ENCODE assay signal across 8 cellular contexts in genomic region chr12:31804707-31805106, GRCh38.
DNase-seq lines count a peak whose midpoint lies in the region; ATAC-seq and TF ChIP-seq lines count a peak whose summit lies in the region.
"Not testable (repeated sequence)": the region's sequence is repeated elsewhere in the genome, so short reads cannot be mapped to it uniquely, and the experiment has no call there.

No MANE protein-coding gene starts in this region.

- H3K27ac Mint-ChIP-seq in CD4-positive, alpha-beta memory T cell = peak overlapping the region; percentile 75 to 94 (median 90)
- peak overlapping the region; percentile 99 for H3K27ac Mint-ChIP-seq in activated naive CD8-positive, alpha-beta T cell treated with anti-CD3 and anti-CD28 coated beads for 36 hours
- H3K27ac Mint-ChIP-seq in immature natural killer cell = peak overlapping the region in 5 of 6 donors; percentile 65 to 92 (median 88)
- peak overlapping the region; percentile 93 for H3K27ac Mint-ChIP-seq in nephron progenitor cell
- H3K27ac Mint-ChIP-seq in stimulated activated naive CD8-positive, alpha-beta T cell treated with anti-CD3 and anti-CD28 coated beads, Interleukin-15, amount 100 ng/mL, for 72 hours = peak overlapping the region; percentile 69 to 74

- not testable (repeated sequence) for H3K79me2 ChIP-seq in Loucy (ENCODE audit: insufficient read depth, low read length)

- peaks cover 34 to 65% (median 51%) of the 10 kb centered on the region in 4 donors for H3K4me1 Mint-ChIP-seq in CD4-positive, alpha-beta memory T cell
- H3K4me1 Mint-ChIP-seq in activated naive CD8-positive, alpha-beta T cell treated with anti-CD3 and anti-CD28 coated beads for 36 hours = peaks cover 43% of the 10 kb centered on the region
- H3K4me1 Mint-ChIP-seq in immature natural killer cell (peaks cover 19 to 45% of the 10 kb centered on the region in 2 donors), nephron progenitor cell (peaks cover 44% of the 10 kb centered on the region)
- peaks cover 71% of the 10 kb centered on the region for H3K4me1 Mint-ChIP-seq in stimulated activated naive CD8-positive, alpha-beta T cell treated with anti-CD3 and anti-CD28 coated beads, Interleukin-15, amount 100 ng/mL, for 72 hours

- CTCF ChIA-PET in CD4-positive, alpha-beta memory T cell (lab: Charles Lee; ENCODE audit: partially characterized antibody) = interaction anchor here (0.9 to 1.9 kb wide), 3 partner anchors 14 to 113 kb away, joined by 3 to 8 read pairs (median 4); no protein-coding TSS in a partner anchor

- not testable (repeated sequence) for H3F3A ChIP-seq in Loucy (ENCODE audit: low read depth)

- H3K9me3 ChIP-seq in CD4-positive, alpha-beta memory T cell (ENCODE audit: control insufficient read depth in 1 of 2, low read length in 2 of 2); Loucy (ENCODE audit: insufficient read depth, low read depth, low read length): not testable (repeated sequence)

- not testable (repeated sequence) for DNase-seq in CD4-positive, alpha-beta memory T cell; nephron progenitor cell
- DNase-seq in activated CD4-positive, alpha-beta T cell treated with anti-CD3 and anti-CD28 coated beads for 48 hours = peak; percentile 8
- DNase-seq in activated T-cell treated with anti-CD3 and anti-CD28 coated beads, Interleukin-2, amount 50 U/mL, for 1 hour = peak; percentile 22
- peak; percentile 30 for DNase-seq in activated naive CD8-positive, alpha-beta T cell treated with anti-CD3 and anti-CD28 coated beads for 36 hours
- peak in 1 of 3 donors; percentile 13 for DNase-seq in immature natural killer cell
- DNase-seq in stimulated activated naive CD8-positive, alpha-beta T cell treated with anti-CD3 and anti-CD28 coated beads, Interleukin-15, amount 100 ng/mL, for 72 hours = peak; percentile 40 to 43

- H3K4me2 ChIP-seq in Loucy (ENCODE audit: low read depth, low read length, poor library complexity, severe bottlenecking) = peak overlapping the region; percentile 90

- H3K9me2 ChIP-seq in Loucy (replicated peaks; ENCODE audit: low read depth, low read length) = not testable (repeated sequence)

- peak overlapping the region in 1 of 2 donors; percentile 24 for H3K4me3 ChIP-seq in CD4-positive, alpha-beta memory T cell (ENCODE audit: low read length in 2 of 2)
- H3K4me3 ChIP-seq in Loucy (ENCODE audit: low read length, poor library complexity, severe bottlenecking) = peak overlapping the region; percentile 68

- peak overlapping the region; percentile 62 for H3K9ac ChIP-seq in Loucy (ENCODE audit: low read depth, low read length, poor library complexity, severe bottlenecking)

- intact Hi-C loops in CD4-positive, alpha-beta memory T cell (cut with micrococcal nuclease) = loop anchor here (5.0 kb wide), 1 partner anchor 158 kb away; no protein-coding TSS in a partner anchor

- H3K27me3 Mint-ChIP-seq in CD4-positive, alpha-beta memory T cell; activated naive CD8-positive, alpha-beta T cell treated with anti-CD3 and anti-CD28 coated beads for 36 hours; immature natural killer cell (ENCODE audit: low read depth in 3 of 3); nephron progenitor cell (ENCODE audit: low read depth, poor library complexity); stimulated activated naive CD8-positive, alpha-beta T cell treated with anti-CD3 and anti-CD28 coated beads, Interleukin-15, amount 100 ng/mL, for 72 hours: not testable (repeated sequence)

- not testable (repeated sequence) for H3K36me3 ChIP-seq in CD4-positive, alpha-beta memory T cell (ENCODE audit: insufficient read depth, low read length); Loucy (ENCODE audit: insufficient read depth, low read length)

- H4K20me1 ChIP-seq in Loucy (ENCODE audit: insufficient read depth, low read length, poor library complexity, severe bottlenecking) = not testable (repeated sequence)

- peak overlapping the region; percentile 70 to 95 (median 83) for H3K4me3 Mint-ChIP-seq in CD4-positive, alpha-beta memory T cell
- H3K4me3 Mint-ChIP-seq in activated naive CD8-positive, alpha-beta T cell treated with anti-CD3 and anti-CD28 coated beads for 36 hours = peak overlapping the region; percentile 87
- H3K4me3 Mint-ChIP-seq in immature natural killer cell (peak overlapping the region in 4 of 5 donors; percentile 67 to 95 (median 82)), nephron progenitor cell (peak overlapping the region; percentile 35)
- peak overlapping the region; percentile 76 to 81 for H3K4me3 Mint-ChIP-seq in stimulated activated naive CD8-positive, alpha-beta T cell treated with anti-CD3 and anti-CD28 coated beads, Interleukin-15, amount 100 ng/mL, for 72 hours

- not testable (repeated sequence) for H2AFZ ChIP-seq in Loucy (ENCODE audit: low read length)

- POLR2A ChIA-PET in CD4-positive, alpha-beta memory T cell (lab: Charles Lee; ENCODE audit: partially characterized antibody) = interaction anchor here (0.5 to 3.2 kb wide), 6 partner anchors 28 to 292 kb away, joined by 3 to 13 read pairs (median 4); partner anchors contain the start of gene RESF1

- TF ChIP-seq CTCF in Loucy (conservative IDR thresholded peaks at IDR 0.05; ENCODE audit: low read length); nephron progenitor cell (IDR thresholded peaks at IDR 0.05): not testable (repeated sequence)

- H3K27ac ChIP-seq in CD4-positive, alpha-beta memory T cell (ENCODE audit: low read depth, low read length) = not testable (repeated sequence)

- ATAC-seq in stimulated activated naive CD8-positive, alpha-beta T cell treated with anti-CD3 and anti-CD28 coated beads, Interleukin-15, amount 100 ng/mL, for 72 hours = not testable (repeated sequence)

- H3K9me3 Mint-ChIP-seq in CD4-positive, alpha-beta memory T cell; immature natural killer cell; stimulated activated naive CD8-positive, alpha-beta T cell treated with anti-CD3 and anti-CD28 coated beads, Interleukin-15, amount 100 ng/mL, for 72 hours: not testable (repeated sequence)
- H3K9me3 Mint-ChIP-seq in activated naive CD8-positive, alpha-beta T cell treated with anti-CD3 and anti-CD28 coated beads for 36 hours = peaks cover 28% of the 10 kb centered on the region
- peaks cover 13% of the 10 kb centered on the region for H3K9me3 Mint-ChIP-seq in nephron progenitor cell

- H3K27me3 ChIP-seq in CD4-positive, alpha-beta memory T cell (ENCODE audit: insufficient read depth, low read length); Loucy (ENCODE audit: insufficient read depth, low read length, poor library complexity, severe bottlenecking): not testable (repeated sequence)

- not testable (repeated sequence) for H3K36me3 Mint-ChIP-seq in CD4-positive, alpha-beta memory T cell; immature natural killer cell; nephron progenitor cell (ENCODE audit: low read depth)
- H3K36me3 Mint-ChIP-seq in activated naive CD8-positive, alpha-beta T cell treated with anti-CD3 and anti-CD28 coated beads for 36 hours = peaks cover 46% of the 10 kb centered on the region

- H3K4me1 ChIP-seq in CD4-positive, alpha-beta memory T cell (ENCODE audit: insufficient read depth, low read length) = peaks cover 37% of the 10 kb centered on the region
- H3K4me1 ChIP-seq in Loucy (ENCODE audit: insufficient read depth, low read length, poor library complexity, severe bottlenecking) = peaks cover 35% of the 10 kb centered on the region

Comparison
In these comparisons a context has a peak if more than half of its experiments do, and no peak if none do; other contexts are left out.
1. H3K4me3 Mint-ChIP-seq: peak in every context shown above with its lines; median percentile 87 in activated naive CD8-positive, alpha-beta T cell treated with anti-CD3 and anti-CD28 coated beads for 36 hours; 83 in CD4-positive, alpha-beta memory T cell; 82 in immature natural killer cell; 78 in stimulated activated naive CD8-positive, alpha-beta T cell treated with anti-CD3 and anti-CD28 coated beads, Interleukin-15, amount 100 ng/mL, for 72 hours; 35 in nephron progenitor cell.